Comparison of ENCODE assay signal across 1 cellular context in the genomic region with DNA sequence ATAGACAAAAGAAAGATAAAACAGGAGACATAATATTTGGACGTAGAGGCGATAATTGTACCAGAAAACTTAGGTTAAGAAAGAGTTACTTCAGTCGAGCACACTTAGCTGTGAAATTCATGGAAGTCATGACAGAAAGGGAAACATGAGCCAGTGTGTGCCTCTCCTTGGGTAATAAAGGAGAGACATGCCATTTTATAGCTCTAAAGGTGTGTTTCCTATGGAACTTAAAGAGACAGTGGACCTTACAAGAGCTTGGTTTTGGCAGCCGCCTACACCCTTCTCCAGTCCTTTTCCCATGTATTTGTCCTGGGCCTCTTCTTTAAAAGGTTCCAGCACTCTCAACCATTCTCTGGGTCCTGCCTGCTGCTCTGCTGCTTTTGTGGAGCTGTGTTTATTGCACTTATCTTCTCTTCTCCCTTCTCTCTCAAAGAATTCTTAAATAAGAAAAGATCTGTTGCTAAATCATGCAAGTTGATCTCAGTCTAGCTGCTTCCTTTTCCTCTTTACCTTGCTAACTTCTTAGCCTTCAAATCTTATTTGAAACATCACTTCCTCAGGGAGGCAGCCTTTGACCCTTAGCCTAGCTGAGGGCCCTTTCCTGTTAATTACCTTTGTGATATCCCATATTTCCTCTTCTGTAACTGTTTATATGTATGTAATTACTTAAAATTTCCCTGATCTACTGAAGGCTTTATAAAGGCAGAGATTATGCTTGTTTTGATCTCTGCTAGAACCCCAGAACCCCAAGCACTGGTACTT.
TF ChIP-seq lines count a peak whose summit lies in the region.

No MANE protein-coding gene starts in this region.

TF ChIP-seq in neural cell, 6 proteins besides CTCF, POLR2A, EP300 and RAD21 (continued from another document):
- TF ChIP-seq, protein P1, sequence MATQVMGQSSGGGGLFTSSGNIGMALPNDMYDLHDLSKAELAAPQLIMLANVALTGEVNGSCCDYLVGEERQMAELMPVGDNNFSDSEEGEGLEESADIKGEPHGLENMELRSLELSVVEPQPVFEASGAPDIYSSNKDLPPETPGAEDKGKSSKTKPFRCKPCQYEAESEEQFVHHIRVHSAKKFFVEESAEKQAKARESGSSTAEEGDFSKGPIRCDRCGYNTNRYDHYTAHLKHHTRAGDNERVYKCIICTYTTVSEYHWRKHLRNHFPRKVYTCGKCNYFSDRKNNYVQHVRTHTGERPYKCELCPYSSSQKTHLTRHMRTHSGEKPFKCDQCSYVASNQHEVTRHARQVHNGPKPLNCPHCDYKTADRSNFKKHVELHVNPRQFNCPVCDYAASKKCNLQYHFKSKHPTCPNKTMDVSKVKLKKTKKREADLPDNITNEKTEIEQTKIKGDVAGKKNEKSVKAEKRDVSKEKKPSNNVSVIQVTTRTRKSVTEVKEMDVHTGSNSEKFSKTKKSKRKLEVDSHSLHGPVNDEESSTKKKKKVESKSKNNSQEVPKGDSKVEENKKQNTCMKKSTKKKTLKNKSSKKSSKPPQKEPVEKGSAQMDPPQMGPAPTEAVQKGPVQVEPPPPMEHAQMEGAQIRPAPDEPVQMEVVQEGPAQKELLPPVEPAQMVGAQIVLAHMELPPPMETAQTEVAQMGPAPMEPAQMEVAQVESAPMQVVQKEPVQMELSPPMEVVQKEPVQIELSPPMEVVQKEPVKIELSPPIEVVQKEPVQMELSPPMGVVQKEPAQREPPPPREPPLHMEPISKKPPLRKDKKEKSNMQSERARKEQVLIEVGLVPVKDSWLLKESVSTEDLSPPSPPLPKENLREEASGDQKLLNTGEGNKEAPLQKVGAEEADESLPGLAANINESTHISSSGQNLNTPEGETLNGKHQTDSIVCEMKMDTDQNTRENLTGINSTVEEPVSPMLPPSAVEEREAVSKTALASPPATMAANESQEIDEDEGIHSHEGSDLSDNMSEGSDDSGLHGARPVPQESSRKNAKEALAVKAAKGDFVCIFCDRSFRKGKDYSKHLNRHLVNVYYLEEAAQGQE (IDR thresholded peaks at IDR 0.05; ENCODE audit: borderline replicate concordance): no peak
